Comparison of ENCODE assay signal across 19 cellular contexts in genomic region chr10:114445332-114445731, GRCh38.
"Had no signal": no experiment of that assay in that cellular context is flagged by ENCODE, and none has a peak within 500 bp of the region (broad histone marks: within the 10 kb centered on the region; RNA-seq: fewer than 3 reads in every experiment).

No MANE protein-coding gene starts in this region.

- DNase-seq: activated B cell treated with CpG ODN at 0.5 μM for 24 hours; activated CD4-positive, alpha-beta memory T cell treated with anti-CD3 and anti-CD28 coated beads for 36 hours; activated CD4-positive, alpha-beta T cell treated with anti-CD3 and anti-CD28 coated beads for 4 hours; activated effector memory CD4-positive, alpha-beta T cell treated with Interleukin-2 at 50 U/mL for 16 hours; activated T-cell treated with anti-CD3 and anti-CD28 coated beads, Interleukin-2, amount 50 U/mL, for 1 hour; aorta; brain microvascular endothelial cell; colonic mucosa; erythroblast; lower lobe of right lung; posterior cingulate gyrus; sigmoid colon; stimulated activated CD4-positive, alpha-beta T cell treated with anti-CD3 and anti-CD28 coated beads, Interleukin-4, amount 100 ng/mL, for 4 hours; stimulated activated naive CD4-positive, alpha-beta T cell; substantia nigra; tibial artery; uterus had no signal

- H3K9me3 Mint-ChIP-seq: activated B cell treated with CpG ODN at 0.5 μM for 24 hours; activated CD4-positive, alpha-beta memory T cell treated with anti-CD3 and anti-CD28 coated beads for 36 hours; central memory CD8-positive, alpha-beta T cell; nephron had no signal

- H3K4me3 Mint-ChIP-seq: activated B cell treated with CpG ODN at 0.5 μM for 24 hours; activated CD4-positive, alpha-beta memory T cell treated with anti-CD3 and anti-CD28 coated beads for 36 hours; central memory CD8-positive, alpha-beta T cell; nephron had no signal

- ATAC-seq: lower lobe of right lung had no signal

- H3K27ac Mint-ChIP-seq: activated B cell treated with CpG ODN at 0.5 μM for 24 hours; activated CD4-positive, alpha-beta memory T cell treated with anti-CD3 and anti-CD28 coated beads for 36 hours; nephron had no signal

- H3K4me1 Mint-ChIP-seq: activated B cell treated with CpG ODN at 0.5 μM for 24 hours; central memory CD8-positive, alpha-beta T cell had no signal

- H3K27me3 Mint-ChIP-seq: activated B cell treated with CpG ODN at 0.5 μM for 24 hours; activated CD4-positive, alpha-beta memory T cell treated with anti-CD3 and anti-CD28 coated beads for 36 hours; central memory CD8-positive, alpha-beta T cell had no signal
